Comparison of ENCODE assay signal across 15 cellular contexts in genomic region chr2:120323214-120323613, GRCh38. TPM values are rescaled to one million over a fixed set of nuclear protein-coding genes. Genes with fewer than 3 reads are reported as not detected.
DNase-seq lines count a peak whose midpoint lies in the region; ATAC-seq and TF ChIP-seq lines count a peak whose summit lies in the region.
"Had no signal": no experiment of that assay in that cellular context is flagged by ENCODE, and none has a peak within 500 bp of the region (broad histone marks: within the 10 kb centered on the region; RNA-seq: fewer than 3 reads in every experiment).

No MANE protein-coding gene starts in this region.

- no peaks in the 10 kb centered on the region for H3K9me3 ChIP-seq in BLaER1 treated with 17β-estradiol and CSF1 and Interleukin-3, amounts not matched to agents 10 nM and 100 nM (replicated peaks in 1 of 11)
- no peaks in the 10 kb centered on the region for H3K9me3 ChIP-seq in sigmoid colon
- no peaks in the 10 kb centered on the region for H3K9me3 ChIP-seq in stomach

- H3K4me2 ChIP-seq in BLaER1 treated with 17β-estradiol and CSF1 and Interleukin-3, amounts not matched to agents 10 nM and 100 nM = peak overlapping the region in 8 of 11 experiments; percentile 10 to 75 (median 64); a peak in 11 of 22 replicates

- intact Hi-C loops in sigmoid colon (cut with DNase I) = no loop called here
- intact Hi-C loops in stomach (cut with DNase I; ENCODE audit: low total_unique reads) = no loop called here

- no peak for TF ChIP-seq POLR2A in sigmoid colon (IDR thresholded peaks at IDR 0.05)
- TF ChIP-seq POLR2A in stomach (IDR thresholded peaks at IDR 0.05) = no peak

- no peaks in the 10 kb centered on the region for H3K36me3 ChIP-seq in BLaER1 treated with 17β-estradiol and CSF1 and Interleukin-3, amounts not matched to agents 10 nM and 100 nM
- H3K36me3 ChIP-seq in sigmoid colon (no peaks in the 10 kb centered on the region), stomach (no peaks in the 10 kb centered on the region)

- ATAC-seq in HG03378 (IDR thresholded peaks at IDR 0.05; ENCODE audit: unreplicated experiment) = no peak
- ATAC-seq: activated CD4-positive, CD25-positive, alpha-beta regulatory T cell treated with anti-CD3 and anti-CD28 coated beads, Interleukin-2, amount 50 U/mL, for 24 hours had no signal

- 76 to 82% methylated on average over 10 of the region's 10 CpGs for WGBS in sigmoid colon, 2 donors
- 46 to 69% (median 56%) methylated on average over 8 to 10 of the region's 10 CpGs for WGBS in stomach, 5 donors

- TF ChIP-seq EP300 in sigmoid colon (IDR thresholded peaks at IDR 0.05) (no peak), stomach (IDR thresholded peaks at IDR 0.05) (no peak)

- H3K27ac ChIP-seq in BLaER1 treated with 17β-estradiol and CSF1 and Interleukin-3, amounts not matched to agents 10 nM and 100 nM = no peak overlapping the region
- no peak overlapping the region for H3K27ac ChIP-seq in sigmoid colon
- H3K27ac ChIP-seq in stomach = no peak overlapping the region

- TF ChIP-seq CTCF in sigmoid colon (IDR thresholded peaks at IDR 0.05) (no peak), stomach (IDR thresholded peaks at IDR 0.05) (no peak), GM20000 (IDR thresholded peaks at IDR 0.05; ENCODE audit: extremely low read depth, missing control alignments) (no peak)

- H4K20me1 ChIP-seq in BLaER1 treated with 17β-estradiol and CSF1 and Interleukin-3, amounts not matched to agents 10 nM and 100 nM = no peaks in the 10 kb centered on the region

- H3K27me3 ChIP-seq in BLaER1 treated with 17β-estradiol and CSF1 and Interleukin-3, amounts not matched to agents 10 nM and 100 nM = peaks cover 0 to 29% (median 0%) of the 10 kb centered on the region in 11 experiments; a peak in 10 of 22 replicates
- H3K27me3 ChIP-seq in sigmoid colon (no peaks in the 10 kb centered on the region), stomach (peaks cover 0 to 13% (median 0%) of the 10 kb centered on the region in 3 donors)

- H3K4me3 ChIP-seq in BLaER1 treated with 17β-estradiol and CSF1 and Interleukin-3, amounts not matched to agents 10 nM and 100 nM = no peak overlapping the region
- H3K4me3 ChIP-seq in sigmoid colon (no peak overlapping the region), stomach (no peak overlapping the region)

- H3K4me1 ChIP-seq in BLaER1 treated with 17β-estradiol and CSF1 and Interleukin-3, amounts not matched to agents 10 nM and 100 nM = peaks cover 6 to 65% (median 52%) of the 10 kb centered on the region in 10 experiments; a peak in 18 of 20 replicates
- peaks cover 0 to 9% (median 6%) of the 10 kb centered on the region in 4 donors for H3K4me1 ChIP-seq in sigmoid colon
- H3K4me1 ChIP-seq in stomach = peaks cover 0 to 11% (median 8%) of the 10 kb centered on the region in 4 donors

- no peak overlapping the region for H3K9ac ChIP-seq in BLaER1 treated with 17β-estradiol and CSF1 and Interleukin-3, amounts not matched to agents 10 nM and 100 nM

- DNase-seq in astrocyte of the hippocampus (ENCODE audit: low read depth, low spot score) (peak; percentile 40), hepatic stellate cell (ENCODE audit: low spot score) (peak; percentile 56), sigmoid colon (peak; percentile 78), stomach (no peak), GM20000 (ENCODE audit: low spot score) (no peak), HCEC 1CT (no peak)
- DNase-seq: DMS79 treated with DMSO at 0.1 percent for 48 hours; H9; NCI-H1048; NCI-H226; stimulated activated CD4-positive, alpha-beta T cell treated with anti-CD3 and anti-CD28 coated beads, Interleukin-1b, Interleukin-23, amount 100 ng/mL, for 48 hours; SW 1271 had no signal

RNA-seq across cellular contexts. Expression of gene INHBB, which starts 22.7 kb away (rescaled TPM):
- total RNA-seq in sigmoid colon (1 to 10 TPM in 3 of 4 donors, under 1 TPM in 1; 0.99 to 1.8 (median 1.2) TPM), stomach (1 to 10 TPM in 2 of 5 donors, under 1 TPM in 2, not detected in 1; 0.37 to 7.2 (median 1.5) TPM)
- polyA plus RNA-seq in sigmoid colon (1 to 10 TPM in 1 of 3 donors, under 1 TPM in 1, not detected in 1; 0.60 to 1.4 TPM), stomach (1 to 10 TPM in 1 of 3 donors, under 1 TPM in 2; 0.37 to 1.9 (median 0.61) TPM)

Comparison
In these comparisons a context has a peak if more than half of its experiments do, and no peak if none do; other contexts are left out.
1. DNase-seq: peak in astrocyte of the hippocampus (single experiment), hepatic stellate cell (single experiment) and sigmoid colon (single experiment); none in stomach (single experiment), GM20000 (single experiment) and HCEC 1CT (single experiment).